30 cellular contexts compared by ENCODE assay signal in genomic region chr2:12253167-12253778, GRCh38.
"Had no signal": no experiment of that assay in that cellular context is flagged by ENCODE, and none has a peak within 500 bp of the region (broad histone marks: within the 10 kb centered on the region; RNA-seq: fewer than 3 reads in every experiment).

No MANE protein-coding gene starts in this region.

- H3K27ac Mint-ChIP-seq: activated B cell treated with CpG ODN at 0.5 μM for 24 hours; activated CD8-positive, alpha-beta T cell treated with anti-CD3 and anti-CD28 coated beads for 36 hours; activated naive CD4-positive, alpha-beta T cell treated with anti-CD3 and anti-CD28 coated beads for 36 hours; activated naive CD8-positive, alpha-beta T cell treated with anti-CD3 and anti-CD28 coated beads, Interleukin-2, amount 10 ng/mL, durations not matched to agents 7 days and 5 days; activated T-helper 17 cell treated with anti-CD3 and anti-CD28 coated beads, Interleukin-2, amount 50 U/mL, for 72 hours; T-helper 17 cell; T-helper 2 cell treated with Interferon-gamma antibody and Interleukin-4, amounts not matched to agents 5 μg/mL and 100 μg/mL, for 36 hours had no signal

- H3K27me3 ChIP-seq: brain microvascular endothelial cell, colonic mucosa, esophagus muscularis mucosa had no signal

- H3K36me3 Mint-ChIP-seq: activated naive CD4-positive, alpha-beta T cell treated with anti-CD3 and anti-CD28 coated beads, Interleukin-2, amount 50 U/mL, for 24 hours had no signal

- FAIRE-seq: astrocyte, frontal cortex had no signal

- H3K27ac ChIP-seq: brain microvascular endothelial cell, colonic mucosa, esophagus muscularis mucosa, VCaP had no signal

- DNase-seq: activated B cell treated with CpG ODN at 0.5 μM for 24 hours; activated CD4-positive, alpha-beta T cell treated with anti-CD3 and anti-CD28 coated beads for 48 hours; activated CD4-positive, alpha-beta T cell treated with anti-CD3 and anti-CD28 coated beads, Interleukin-2, amount 50 U/mL, for 1 hour; activated CD4-positive, alpha-beta T cell treated with anti-CD3 and anti-CD28 coated beads, Interleukin-2, amount 50 U/mL, for 48 hours; activated CD8-positive, alpha-beta memory T cell treated with anti-CD3 and anti-CD28 coated beads for 24 hours; activated CD8-positive, alpha-beta T cell treated with anti-CD3 and anti-CD28 coated beads for 36 hours; activated effector memory CD4-positive, alpha-beta T cell treated with Interleukin-2 at 50 U/mL for 16 hours; activated naive CD4-positive, alpha-beta T cell treated with anti-CD3 and anti-CD28 coated beads for 36 hours; activated naive CD8-positive, alpha-beta T cell treated with anti-CD3 and anti-CD28 coated beads, Interleukin-2, amount 10 ng/mL, durations not matched to agents 7 days and 5 days; activated T-cell treated with anti-CD3 and anti-CD28 coated beads, Interleukin-2, amount 50 U/mL, for 4 hours; amniotic stem cell; anterior cingulate cortex; brain microvascular endothelial cell; caudate nucleus; colonic mucosa; effector CD8-positive, alpha-beta T cell; erythroblast; head of caudate nucleus; hippocampal formation; T-helper 1 cell; T-helper 17 cell; T1000 had no signal

- H3K4me3 Mint-ChIP-seq: activated B cell treated with CpG ODN at 0.5 μM for 24 hours; activated CD8-positive, alpha-beta T cell treated with anti-CD3 and anti-CD28 coated beads for 36 hours; activated naive CD4-positive, alpha-beta T cell treated with anti-CD3 and anti-CD28 coated beads for 36 hours; activated naive CD4-positive, alpha-beta T cell treated with anti-CD3 and anti-CD28 coated beads, Interleukin-2, amount 50 U/mL, for 24 hours; activated naive CD8-positive, alpha-beta T cell treated with anti-CD3 and anti-CD28 coated beads, Interleukin-2, amount 10 ng/mL, durations not matched to agents 7 days and 5 days; activated T-cell treated with anti-CD3 and anti-CD28 coated beads, Interleukin-2, amount 50 U/mL, for 4 hours; activated T-helper 17 cell treated with anti-CD3 and anti-CD28 coated beads, Interleukin-2, amount 50 U/mL, for 72 hours; T-helper 17 cell; T-helper 2 cell treated with Interferon-gamma antibody and Interleukin-4, amounts not matched to agents 5 μg/mL and 100 μg/mL, for 36 hours had no signal

- ATAC-seq: activated CD4-positive, CD25-positive, alpha-beta regulatory T cell treated with anti-CD3 and anti-CD28 coated beads, Interleukin-2, amount 50 U/mL, for 24 hours; activated CD8-positive, alpha-beta T cell treated with anti-CD3 and anti-CD28 coated beads for 36 hours; activated T-cell treated with anti-CD3 and anti-CD28 coated beads, Interleukin-2, amount 50 U/mL, for 4 hours; activated T-helper 17 cell treated with anti-CD3 and anti-CD28 coated beads, Interleukin-2, amount 50 U/mL, for 72 hours; T-helper 17 cell had no signal

- H3K36me3 ChIP-seq: brain microvascular endothelial cell, colonic mucosa, esophagus muscularis mucosa had no signal

- H3K9me3 Mint-ChIP-seq: activated B cell treated with CpG ODN at 0.5 μM for 24 hours; activated CD8-positive, alpha-beta T cell treated with anti-CD3 and anti-CD28 coated beads for 36 hours; activated naive CD4-positive, alpha-beta T cell treated with anti-CD3 and anti-CD28 coated beads for 36 hours; activated naive CD4-positive, alpha-beta T cell treated with anti-CD3 and anti-CD28 coated beads, Interleukin-2, amount 50 U/mL, for 24 hours; activated T-cell treated with anti-CD3 and anti-CD28 coated beads, Interleukin-2, amount 50 U/mL, for 4 hours; T-helper 2 cell treated with Interferon-gamma antibody and Interleukin-4, amounts not matched to agents 5 μg/mL and 100 μg/mL, for 36 hours had no signal

- H3K9me3 ChIP-seq: colonic mucosa, esophagus muscularis mucosa had no signal

- H3K4me1 Mint-ChIP-seq: activated naive CD4-positive, alpha-beta T cell treated with anti-CD3 and anti-CD28 coated beads, Interleukin-2, amount 50 U/mL, for 24 hours; activated naive CD8-positive, alpha-beta T cell treated with anti-CD3 and anti-CD28 coated beads, Interleukin-2, amount 10 ng/mL, durations not matched to agents 7 days and 5 days; activated T-helper 17 cell treated with anti-CD3 and anti-CD28 coated beads, Interleukin-2, amount 50 U/mL, for 72 hours; T-helper 17 cell had no signal

- H3K27me3 Mint-ChIP-seq: activated B cell treated with CpG ODN at 0.5 μM for 24 hours; activated CD8-positive, alpha-beta T cell treated with anti-CD3 and anti-CD28 coated beads for 36 hours; activated naive CD4-positive, alpha-beta T cell treated with anti-CD3 and anti-CD28 coated beads, Interleukin-2, amount 50 U/mL, for 24 hours; activated T-helper 17 cell treated with anti-CD3 and anti-CD28 coated beads, Interleukin-2, amount 50 U/mL, for 72 hours; T-helper 17 cell had no signal

- H3K4me1 ChIP-seq: colonic mucosa had no signal

- H3K4me3 ChIP-seq: colonic mucosa, esophagus muscularis mucosa had no signal
